ENCODE assay signal across 8 cellular contexts in the genomic region with DNA sequence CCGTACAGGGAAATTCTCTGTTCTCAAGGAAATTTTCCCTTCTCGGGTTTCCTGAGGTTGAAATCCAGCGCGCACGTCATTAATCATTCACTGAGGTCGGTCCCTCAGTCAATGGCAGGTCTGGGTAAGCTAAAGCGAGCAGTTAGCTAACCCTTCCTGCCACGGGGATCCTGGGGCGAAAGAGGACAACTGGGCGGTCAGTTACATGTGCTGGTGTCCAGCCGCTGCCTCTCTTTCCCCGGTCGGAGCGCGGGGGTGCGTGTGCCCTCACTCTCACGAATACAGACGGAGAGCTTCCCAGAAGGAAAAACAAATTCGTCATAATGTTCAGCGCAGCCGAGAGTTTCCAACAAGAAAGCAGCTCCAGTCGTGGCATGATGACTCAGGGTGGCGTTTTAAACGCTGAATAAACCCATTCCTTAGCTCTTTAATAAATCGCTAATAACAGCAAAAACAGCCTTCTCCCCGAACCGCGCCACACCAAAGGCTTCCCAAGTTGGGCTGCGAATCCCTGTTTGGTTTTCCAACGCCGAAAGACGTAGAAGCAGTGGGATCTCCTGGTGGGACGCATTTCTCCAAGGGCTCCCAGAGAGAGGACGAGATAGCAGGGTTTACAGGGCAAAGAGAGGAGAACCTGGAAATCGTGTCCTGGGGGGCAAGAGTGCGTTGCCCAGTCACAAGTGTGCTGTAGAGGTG. TPM values are rescaled to one million over a fixed set of nuclear protein-coding genes. Genes with fewer than 3 reads are reported as not detected.
DNase-seq lines count a peak whose midpoint lies in the region; ATAC-seq and TF ChIP-seq lines count a peak whose summit lies in the region.

No MANE protein-coding gene starts in this region.

- H3K27me3 Mint-ChIP-seq in activated naive CD4-positive, alpha-beta T cell treated with anti-CD3 and anti-CD28 coated beads, Interleukin-2, amount 10 ng/mL, durations not matched to agents 7 days and 5 days = peaks cover 78% of the 10 kb centered on the region
- H3K27me3 Mint-ChIP-seq in WTC11 (ENCODE audit: low read depth) = peaks cover 100% of the 10 kb centered on the region

- no peaks in the 10 kb centered on the region for H3K36me3 Mint-ChIP-seq in activated naive CD4-positive, alpha-beta T cell treated with anti-CD3 and anti-CD28 coated beads, Interleukin-2, amount 10 ng/mL, durations not matched to agents 7 days and 5 days
- H3K36me3 Mint-ChIP-seq in activated naive CD4-positive, alpha-beta T cell treated with anti-CD3 and anti-CD28 coated beads, Interleukin-2, amount 50 U/mL, for 72 hours = peaks cover 0 to 4% of the 10 kb centered on the region in 2 donors
- no peaks in the 10 kb centered on the region for H3K36me3 Mint-ChIP-seq in WTC11

- CTCF ChIA-PET in activated naive CD4-positive, alpha-beta T cell treated with anti-CD3 and anti-CD28 coated beads, Interleukin-2, amount 10 ng/mL, durations not matched to agents 7 days and 5 days (lab: Charles Lee) = no interaction called here
- CTCF ChIA-PET in WTC11 (lab: Charles Lee) = interaction anchor here (0.8 to 2.6 kb wide), 6 partner anchors 45 to 83 kb away, joined by 3 to 24 read pairs (median 7); partner anchors contain the start of gene CFAP299

- peak overlapping the region; percentile 17 for H3K4me3 Mint-ChIP-seq in activated naive CD4-positive, alpha-beta T cell treated with anti-CD3 and anti-CD28 coated beads, Interleukin-2, amount 10 ng/mL, durations not matched to agents 7 days and 5 days
- H3K4me3 Mint-ChIP-seq in WTC11 = peak overlapping the region; percentile 77

- H3K4me2 ChIP-seq in skeletal muscle satellite cell (ENCODE audit: low read length) = peak overlapping the region; percentile 92

- peaks cover 37% of the 10 kb centered on the region for H3K4me1 ChIP-seq in skeletal muscle satellite cell (ENCODE audit: control insufficient read depth, insufficient read depth, low read length)

- POLR2A ChIA-PET in WTC11 (lab: Charles Lee) = no interaction called here

- H3K9ac ChIP-seq in skeletal muscle satellite cell (ENCODE audit: low read depth, low read length) = peak overlapping the region; percentile 92

- TF ChIP-seq CTCF in WTC11 (IDR thresholded peaks at IDR 0.05) = no peak

- no peaks in the 10 kb centered on the region for H3K9me3 ChIP-seq in skeletal muscle satellite cell (replicated peaks; ENCODE audit: low read length)

- intact Hi-C loops in left ventricle myocardium superior (cut with micrococcal nuclease) = no loop called here

- no peak for ATAC-seq in activated naive CD4-positive, alpha-beta T cell treated with anti-CD3 and anti-CD28 coated beads, Interleukin-2, amount 50 U/mL, for 72 hours
- ATAC-seq in WTC11 (no peak), left ventricle myocardium superior (peak; percentile 44), GM18498 (IDR thresholded peaks at IDR 0.05; ENCODE audit: unreplicated experiment) (no peak)

- peaks cover 17% of the 10 kb centered on the region for H3K4me1 Mint-ChIP-seq in activated naive CD4-positive, alpha-beta T cell treated with anti-CD3 and anti-CD28 coated beads, Interleukin-2, amount 10 ng/mL, durations not matched to agents 7 days and 5 days
- peaks cover 57% of the 10 kb centered on the region for H3K4me1 Mint-ChIP-seq in WTC11

- H3K27me3 ChIP-seq in skeletal muscle satellite cell (ENCODE audit: control insufficient read depth, insufficient read depth, low read length) = no peaks in the 10 kb centered on the region

- no peaks in the 10 kb centered on the region for H3K9me3 Mint-ChIP-seq in activated naive CD4-positive, alpha-beta T cell treated with anti-CD3 and anti-CD28 coated beads, Interleukin-2, amount 10 ng/mL, durations not matched to agents 7 days and 5 days
- no peaks in the 10 kb centered on the region for H3K9me3 Mint-ChIP-seq in activated naive CD4-positive, alpha-beta T cell treated with anti-CD3 and anti-CD28 coated beads, Interleukin-2, amount 50 U/mL, for 72 hours
- no peaks in the 10 kb centered on the region for H3K9me3 Mint-ChIP-seq in WTC11

- peak overlapping the region; percentile 77 for H3K4me3 ChIP-seq in skeletal muscle satellite cell (ENCODE audit: low read length)

- DNase-seq in activated naive CD4-positive, alpha-beta T cell treated with anti-CD3 and anti-CD28 coated beads, Interleukin-2, amount 10 ng/mL, durations not matched to agents 7 days and 5 days = no peak
- no peak for DNase-seq in activated naive CD4-positive, alpha-beta T cell treated with anti-CD3 and anti-CD28 coated beads, Interleukin-2, amount 50 U/mL, for 72 hours (ENCODE audit: low spot score in 2 of 2)
- DNase-seq in WTC11 (ENCODE audit: low spot score) = no peak
- DNase-seq in left ventricle myocardium superior = no peak
- no peak for DNase-seq in 8988T
- DNase-seq in HT-29 (ENCODE audit: low spot score) = no peak

- H3K36me3 ChIP-seq in skeletal muscle satellite cell (ENCODE audit: insufficient read depth, low read length) = peaks cover 23% of the 10 kb centered on the region

- no peak overlapping the region for H3K27ac Mint-ChIP-seq in activated naive CD4-positive, alpha-beta T cell treated with anti-CD3 and anti-CD28 coated beads, Interleukin-2, amount 10 ng/mL, durations not matched to agents 7 days and 5 days
- H3K27ac Mint-ChIP-seq in activated naive CD4-positive, alpha-beta T cell treated with anti-CD3 and anti-CD28 coated beads, Interleukin-2, amount 50 U/mL, for 72 hours = no peak overlapping the region
- no peak overlapping the region for H3K27ac Mint-ChIP-seq in WTC11

TF ChIP-seq in WTC11, 78 proteins besides CTCF, POLR2A, EP300 and RAD21 (continues in another document):
- TF ChIP-seq NFE2L1 (CRISPR knock-in tag; IDR thresholded peaks at IDR 0.05) (no peak), ZNF423 (CRISPR knock-in tag; IDR thresholded peaks at IDR 0.05) (no peak), PRDM15 (CRISPR knock-in tag; IDR thresholded peaks at IDR 0.05) (no peak), MYBL2 (CRISPR knock-in tag; IDR thresholded peaks at IDR 0.05) (no peak), ZMAT4 (CRISPR knock-in tag; IDR thresholded peaks at IDR 0.05) (no peak), ZBTB21 (CRISPR knock-in tag; IDR thresholded peaks at IDR 0.05; ENCODE audit: borderline replicate concordance) (no peak), CREB1 (CRISPR knock-in tag; IDR thresholded peaks at IDR 0.05) (no peak), ZNF263 (CRISPR knock-in tag; IDR thresholded peaks at IDR 0.05; ENCODE audit: low read depth) (no peak), ZBTB43 (CRISPR knock-in tag; IDR thresholded peaks at IDR 0.05) (no peak)
- TF ChIP-seq, protein P1, sequence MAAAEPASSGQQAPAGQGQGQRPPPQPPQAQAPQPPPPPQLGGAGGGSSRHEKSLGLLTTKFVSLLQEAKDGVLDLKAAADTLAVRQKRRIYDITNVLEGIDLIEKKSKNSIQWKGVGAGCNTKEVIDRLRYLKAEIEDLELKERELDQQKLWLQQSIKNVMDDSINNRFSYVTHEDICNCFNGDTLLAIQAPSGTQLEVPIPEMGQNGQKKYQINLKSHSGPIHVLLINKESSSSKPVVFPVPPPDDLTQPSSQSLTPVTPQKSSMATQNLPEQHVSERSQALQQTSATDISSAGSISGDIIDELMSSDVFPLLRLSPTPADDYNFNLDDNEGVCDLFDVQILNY (CRISPR knock-in tag; IDR thresholded peaks at IDR 0.05) = no peak

RNA-seq across cellular contexts. Expression of gene FGF5, which starts 0.7 kb away (rescaled TPM):
- not detected for total RNA-seq in activated naive CD4-positive, alpha-beta T cell treated with anti-CD3 and anti-CD28 coated beads, Interleukin-2, amount 50 U/mL, for 72 hours
- total RNA-seq in WTC11 (2021) = not detected in 3 replicates
- 0.97 TPM for total RNA-seq in left ventricle myocardium superior
- 6.1 and 7.2 TPM in 2 replicates for total RNA-seq in skeletal muscle satellite cell (2012; rRNA removed)
- not detected in 2 replicates for total RNA-seq in HT-29 (2014; rRNA removed; shearing (Covaris generic))
